In genomic region chr19:1249990-1250298, GRCh38 we compare ENCODE assay signal across 8 cellular contexts. TPM values are rescaled to one million over a fixed set of nuclear protein-coding genes. Genes with fewer than 3 reads are reported as not detected.
DNase-seq lines count a peak whose midpoint lies in the region; ATAC-seq and TF ChIP-seq lines count a peak whose summit lies in the region.

No MANE protein-coding gene starts in this region.

- H3K27ac Mint-ChIP-seq in WTC11 (no peak overlapping the region), glutamatergic neuron (ENCODE audit: unreplicated experiment) (peak overlapping the region; percentile 88)

- peak overlapping the region; percentile 61 to 83 (median 74) for H3K9ac ChIP-seq in skeletal muscle tissue (ENCODE audit: low read depth in 1 of 3, low read length in 3 of 3)

- TF ChIP-seq CTCF in WTC11 (IDR thresholded peaks at IDR 0.05) (no peak), glutamatergic neuron (IDR thresholded peaks at IDR 0.05; ENCODE audit: partially characterized antibody, unreplicated experiment) (no peak)

- no peaks in the 10 kb centered on the region for H3K9me3 Mint-ChIP-seq in WTC11
- H3K9me3 Mint-ChIP-seq in glutamatergic neuron (ENCODE audit: unreplicated experiment), result peaks cover 12% of the 10 kb centered on the region

- H3K27me3 ChIP-seq in H7 (ENCODE audit: control insufficient read depth, insufficient read depth, low read length), result no peaks in the 10 kb centered on the region
- H3K27me3 ChIP-seq in skeletal muscle tissue (ENCODE audit: control insufficient read depth in 3 of 3, insufficient read depth in 3 of 3, low read length in 3 of 3), result no peaks in the 10 kb centered on the region

- H3K4me1 Mint-ChIP-seq in WTC11 (peaks cover 8% of the 10 kb centered on the region; the same call in 1 of the 2 replicates), glutamatergic neuron (ENCODE audit: low read depth, unreplicated experiment) (peaks cover 7% of the 10 kb centered on the region)

- POLR2A ChIA-PET in WTC11 (lab: Charles Lee), result no interaction called here

- CTCF ChIA-PET in WTC11 (lab: Charles Lee), result no interaction called here

- ATAC-seq in WTC11, result no peak
- ATAC-seq in GM18502 (IDR thresholded peaks at IDR 0.05; ENCODE audit: poor library complexity, unreplicated experiment), result no peak
- no peak for ATAC-seq in HG03571 (IDR thresholded peaks at IDR 0.05; ENCODE audit: unreplicated experiment)

- H3K36me3 ChIP-seq in H7 (replicated peaks; ENCODE audit: control insufficient read depth, insufficient read depth, low read length), result peaks cover 6% of the 10 kb centered on the region
- H3K36me3 ChIP-seq in skeletal muscle tissue (ENCODE audit: control insufficient read depth in 3 of 3, insufficient read depth in 3 of 3, low read length in 3 of 3), result peaks cover 8 to 19% (median 12%) of the 10 kb centered on the region in 3 donors

- DNase-seq in H7 (peak; percentile 74), WTC11 (ENCODE audit: low spot score) (no peak), glutamatergic neuron (no peak), HT-29 (ENCODE audit: low spot score) (no peak), putamen (ENCODE audit: low spot score) (no peak)

- peaks cover 45 to 63% (median 61%) of the 10 kb centered on the region in 3 donors for H3K4me1 ChIP-seq in skeletal muscle tissue (ENCODE audit: control insufficient read depth in 3 of 3, insufficient read depth in 3 of 3, low read length in 3 of 3)

- H3K4me3 Mint-ChIP-seq in WTC11, result peak overlapping the region; percentile 65
- no peak overlapping the region for H3K4me3 Mint-ChIP-seq in glutamatergic neuron (ENCODE audit: unreplicated experiment)

- H3K27ac ChIP-seq in skeletal muscle tissue (ENCODE audit: low read depth, low read length), result peak overlapping the region; percentile 100

- H3K36me3 Mint-ChIP-seq in WTC11, result peaks cover 15% of the 10 kb centered on the region
- H3K36me3 Mint-ChIP-seq in glutamatergic neuron (ENCODE audit: unreplicated experiment), result no peaks in the 10 kb centered on the region

- no peaks in the 10 kb centered on the region for H3K27me3 Mint-ChIP-seq in WTC11 (ENCODE audit: low read depth)
- H3K27me3 Mint-ChIP-seq in glutamatergic neuron (ENCODE audit: unreplicated experiment), result peaks cover 8% of the 10 kb centered on the region

- peak overlapping the region; percentile 93 for H3K4me3 ChIP-seq in H7 (ENCODE audit: insufficient read depth, low read depth, low read length)
- peak overlapping the region; percentile 54 to 74 (median 72) for H3K4me3 ChIP-seq in skeletal muscle tissue (ENCODE audit: low read length in 3 of 3)

- H3K9me3 ChIP-seq in skeletal muscle tissue (ENCODE audit: control insufficient read depth in 3 of 3, low read length in 3 of 3), result no peaks in the 10 kb centered on the region

TF ChIP-seq in WTC11, 78 proteins besides CTCF, POLR2A, EP300 and RAD21:
- TF ChIP-seq IRF1 (CRISPR knock-in tag; IDR thresholded peaks at IDR 0.05) (no peak), PRRX2 (CRISPR knock-in tag; IDR thresholded peaks at IDR 0.05) (0 out of 2 replicates have a peak, but pooled peaks have one; percentile 1), JUN (CRISPR knock-in tag; IDR thresholded peaks at IDR 0.05) (peak; percentile 13; the same call in 1 of the 2 replicates)

RNA-seq across cellular contexts. Expression of gene MIDN, which starts 1.6 kb away (rescaled TPM):
- 35.1 and 50.3 TPM in 2 replicates for total RNA-seq in H7 (2014; rRNA removed; shearing (Covaris generic))
- total RNA-seq in WTC11 (2021), result 189 to 190 TPM (median 189 TPM) in 3 replicates
- total RNA-seq in glutamatergic neuron (ENCODE audit: unreplicated experiment), result 325 TPM
- total RNA-seq in skeletal muscle tissue, result 5.2 TPM
- 32.5 and 38.6 TPM in 2 replicates for total RNA-seq in HT-29 (2014; rRNA removed; shearing (Covaris generic))

RNA-seq across cellular contexts. Expression of gene ATP5F1D, which starts 8.4 kb away (rescaled TPM):
- 44.7 and 53.1 TPM in 2 replicates for total RNA-seq in H7 (2014; rRNA removed; shearing (Covaris generic))
- total RNA-seq in WTC11 (2021) (262 to 277 TPM (median 270 TPM) in 3 replicates), glutamatergic neuron (ENCODE audit: unreplicated experiment) (129 TPM), skeletal muscle tissue (24.5 TPM)
- total RNA-seq in HT-29 (2014; rRNA removed; shearing (Covaris generic)), result 142 and 159 TPM in 2 replicates

RNA-seq across cellular contexts. Expression of gene CBARP, which starts 12.1 kb away (rescaled TPM):
- 6.7 and 9.8 TPM in 2 replicates for total RNA-seq in H7 (2014; rRNA removed; shearing (Covaris generic))
- 21.9 to 23.6 TPM (median 23.4 TPM) in 3 replicates for total RNA-seq in WTC11 (2021)
- 74.7 TPM for total RNA-seq in glutamatergic neuron (ENCODE audit: unreplicated experiment)
- total RNA-seq in skeletal muscle tissue, result not detected
- total RNA-seq in HT-29 (2014; rRNA removed; shearing (Covaris generic)), result 2.4 and 3.9 TPM in 2 replicates

RNA-seq across cellular contexts. Expression of gene CIRBP, which starts 19.2 kb away (rescaled TPM):
- total RNA-seq in H7 (2014; rRNA removed; shearing (Covaris generic)), result 219 and 221 TPM in 2 replicates
- 256 to 298 TPM (median 256 TPM) in 3 replicates for total RNA-seq in WTC11 (2021)
- total RNA-seq in glutamatergic neuron (ENCODE audit: unreplicated experiment), result 341 TPM
- total RNA-seq in skeletal muscle tissue, result 413 TPM
- 72.3 and 72.7 TPM in 2 replicates for total RNA-seq in HT-29 (2014; rRNA removed; shearing (Covaris generic))

RNA-seq across cellular contexts. Expression of gene FAM174C, which starts 25.4 kb away (rescaled TPM):
- total RNA-seq in H7 (2014; rRNA removed; shearing (Covaris generic)), result 78.0 and 83.1 TPM in 2 replicates
- 59.4 to 65.9 TPM (median 65.7 TPM) in 3 replicates for total RNA-seq in WTC11 (2021)
- 17.3 TPM for total RNA-seq in glutamatergic neuron (ENCODE audit: unreplicated experiment)
- total RNA-seq in skeletal muscle tissue, result 9.4 TPM
- 156 and 183 TPM in 2 replicates for total RNA-seq in HT-29 (2014; rRNA removed; shearing (Covaris generic))
